In the genomic region with DNA sequence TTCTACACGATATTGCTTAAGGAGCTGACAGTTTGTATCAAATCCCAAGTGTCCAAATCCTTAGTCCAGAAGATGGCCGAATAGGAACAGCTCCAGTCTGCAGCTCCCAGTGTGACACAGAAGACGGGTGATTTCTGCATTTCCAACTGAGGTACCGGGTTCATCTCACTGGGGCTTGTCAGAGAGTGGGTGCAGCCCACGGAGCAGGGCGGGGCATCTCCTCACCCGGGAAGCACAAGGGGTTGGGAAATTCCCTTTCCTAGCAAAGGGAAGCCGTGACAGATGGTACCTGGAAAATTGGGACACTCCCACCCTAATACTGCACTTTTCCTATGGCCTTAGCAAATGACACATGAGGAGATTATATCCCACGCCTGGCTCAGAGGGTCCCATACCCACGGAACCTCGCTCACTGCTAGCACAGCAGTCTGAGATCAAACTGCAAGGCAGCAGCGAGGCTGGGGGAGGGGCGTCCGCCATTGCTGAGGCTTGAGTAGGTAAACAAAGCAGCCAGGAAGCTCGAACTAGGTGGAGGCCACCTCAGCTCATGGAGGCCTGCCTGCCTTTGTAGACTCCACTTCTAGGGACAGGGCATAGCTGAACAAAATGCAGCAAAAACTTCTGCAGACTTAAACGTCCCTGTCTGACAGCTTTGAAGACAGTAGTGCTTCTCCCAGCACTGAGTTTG, we compare ENCODE assay signal across 6 cellular contexts.
A peak's percentile ranks its signal among the peaks of the same experiment; 100 is the strongest.
DNase-seq lines count a peak whose midpoint lies in the region; TF ChIP-seq lines count a peak whose summit lies in the region.
"Not testable (repeated sequence)": the region's sequence is repeated elsewhere in the genome, so short reads cannot be mapped to it uniquely, and the experiment has no call there.

No MANE protein-coding gene starts in this region.

- not testable (repeated sequence) for H3K9ac ChIP-seq in SK-N-SH

- H2AFZ ChIP-seq in SK-N-SH (ENCODE audit: low read depth), result not testable (repeated sequence)

- H4K20me1 ChIP-seq in SK-N-SH (ENCODE audit: insufficient read depth), result not testable (repeated sequence)

- POLR2A ChIA-PET in SK-N-SH (lab: Yijun Ruan, JAX), result not testable (repeated sequence)

- H3K4me1 ChIP-seq in SK-N-SH (ENCODE audit: control insufficient read depth in 1 of 2, insufficient read depth in 2 of 2, low read depth in 1 of 2, low read length in 1 of 2), result not testable (repeated sequence)

- WGBS in SK-N-SH (ENCODE audit: low lambda C conversion rate), result 29% methylated on average over 13 of the region's 16 CpGs

- not testable (repeated sequence) for H3K4me2 ChIP-seq in SK-N-SH

- TF ChIP-seq CTCF in SK-N-SH (IDR thresholded peaks at IDR 0.05), result not testable (repeated sequence)

- CTCF ChIA-PET in SK-N-SH (lab: Yijun Ruan, JAX), result not testable (repeated sequence)

- not testable (repeated sequence) for TF ChIP-seq RAD21 in SK-N-SH (IDR thresholded peaks at IDR 0.05; ENCODE audit: low read length)

- not testable (repeated sequence) for H3K9me3 ChIP-seq in SK-N-SH

- H3K27ac ChIP-seq in SK-N-SH (ENCODE audit: low read depth in 2 of 2, low read length in 1 of 2), result not testable (repeated sequence)

- H3F3A ChIP-seq in SK-N-SH (replicated peaks; ENCODE audit: insufficient read depth), result not testable (repeated sequence)

- peak overlapping the region; percentile 30 to 37; a peak in 2 of 4 replicates for H3K4me3 ChIP-seq in SK-N-SH (ENCODE audit: low read depth in 2 of 2, low read length in 1 of 2)

- not testable (repeated sequence) for TF ChIP-seq EP300 in SK-N-SH (IDR thresholded peaks at IDR 0.05; ENCODE audit: borderline replicate concordance in 1 of 2, low read depth in 1 of 2, low read length in 1 of 2)

- peak; percentile 66 for DNase-seq in DMS53 (lab: John Stamatoyannopoulos, UW)
- peak; percentile 53 to 72 for DNase-seq in NCI-H524 (lab: John Stamatoyannopoulos, UW)
- DNase-seq in NCI-H82 (lab: John Stamatoyannopoulos, UW), result peak; percentile 21
- not testable (repeated sequence) for DNase-seq in SK-N-SH
- DNase-seq in head of caudate nucleus, result peak; percentile 23 to 86 (median 64)
- DNase-seq in putamen (ENCODE audit: low spot score), result peak; percentile 16

- intact Hi-C loops in head of caudate nucleus (cut with DNase I), result not testable (repeated sequence)

- H3K9me2 ChIP-seq in SK-N-SH, result not testable (repeated sequence)

- H3K27me3 ChIP-seq in SK-N-SH (ENCODE audit: insufficient read depth), result not testable (repeated sequence)

- H3K79me2 ChIP-seq in SK-N-SH (ENCODE audit: insufficient read depth), result not testable (repeated sequence)

- H3K36me3 ChIP-seq in SK-N-SH (replicated peaks in 1 of 2; ENCODE audit: control insufficient read depth in 1 of 2, insufficient read depth in 2 of 2, low read length in 1 of 2), result not testable (repeated sequence)
